21 cellular contexts compared by ENCODE assay signal in the genomic region with DNA sequence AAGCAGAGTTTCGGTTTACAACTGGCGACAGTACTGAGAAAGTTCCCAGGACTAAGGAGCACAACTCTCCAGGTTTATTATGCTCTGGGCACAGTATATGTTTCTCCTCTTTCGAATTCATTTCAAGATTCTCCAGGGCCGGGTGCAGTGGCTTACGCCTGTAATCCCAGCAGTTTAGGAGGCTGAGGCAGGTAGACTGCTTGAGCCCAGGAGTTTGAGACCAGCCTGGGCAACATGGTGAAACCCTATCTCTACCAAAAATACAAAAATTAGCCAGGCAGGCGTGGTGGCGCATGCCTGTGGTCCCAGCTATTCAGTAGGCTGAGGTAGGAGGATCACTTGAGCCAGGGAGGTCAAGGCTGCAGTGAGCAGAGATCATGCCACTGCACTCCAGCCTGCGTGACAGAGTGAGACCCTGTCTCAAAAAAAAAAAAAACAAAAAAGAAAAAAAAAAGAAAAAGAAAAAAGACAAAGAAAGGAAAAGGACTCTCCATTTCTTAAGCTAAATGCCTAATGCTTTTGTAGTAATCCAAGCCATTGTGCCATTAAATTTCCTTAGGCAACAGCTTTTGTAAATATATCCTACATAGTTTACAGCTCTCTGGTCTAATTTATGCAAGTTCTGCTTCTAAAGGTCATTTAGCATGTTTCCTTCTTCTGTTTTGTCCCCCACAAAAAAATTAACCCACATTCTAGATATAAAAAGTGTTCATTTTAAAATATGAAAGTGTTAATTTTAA.
"Had no signal": no experiment of that assay in that cellular context is flagged by ENCODE, and none has a peak within 500 bp of the region (broad histone marks: within the 10 kb centered on the region; RNA-seq: fewer than 3 reads in every experiment).

No MANE protein-coding gene starts in this region.

- H3K4me3 ChIP-seq: testis, uterus had no signal

- H3K9me3 Mint-ChIP-seq: activated CD4-positive, alpha-beta T cell treated with anti-CD3 and anti-CD28 coated beads, Interleukin-2, amount 10 ng/mL, durations not matched to agents 7 days and 5 days; activated CD8-positive, alpha-beta T cell treated with anti-CD3 and anti-CD28 coated beads for 36 hours; activated naive CD4-positive, alpha-beta T cell treated with anti-CD3 and anti-CD28 coated beads, Interleukin-2, amount 50 U/mL, for 24 hours; stimulated activated naive B cell treated with anti-CD40 and anti-IgM and Interleukin-4, amounts not matched to agents 10 μg/mL and 1 μg/mL and 100 μg/mL, for 72 hours had no signal

- H3K4me1 ChIP-seq: testis, uterus had no signal

- H3K27me3 ChIP-seq: brain microvascular endothelial cell, foreskin keratinocyte, testis, uterus had no signal

- DNase-seq: activated CD4-positive, alpha-beta T cell treated with anti-CD3 and anti-CD28 coated beads, Interleukin-2, amount 10 ng/mL, durations not matched to agents 7 days and 5 days; activated CD4-positive, CD25-positive, alpha-beta regulatory T cell treated with anti-CD3 and anti-CD28 coated beads, Interleukin-2, amount 50 U/mL, for 72 hours; activated CD8-positive, alpha-beta memory T cell treated with anti-CD3 and anti-CD28 coated beads, Interleukin-2, amount 10 ng/mL, durations not matched to agents 7 days and 5 days; activated CD8-positive, alpha-beta T cell treated with anti-CD3 and anti-CD28 coated beads for 36 hours; activated gamma-delta T cell; activated T-cell treated with anti-CD3 and anti-CD28 coated beads for 4 hours; anterior cingulate cortex; brain microvascular endothelial cell; caudate nucleus; dermis blood vessel endothelial cell; effector CD8-positive, alpha-beta T cell; foreskin keratinocyte; posterior cingulate gyrus; stimulated activated CD4-positive, alpha-beta T cell treated with anti-CD3 and anti-CD28 coated beads, Interleukin-2, amount 100 ng/mL, for 48 hours; stimulated activated CD8-positive, alpha-beta memory T cell treated with anti-CD3 and anti-CD28 coated beads, Interleukin-4, amount 100 ng/mL, for 48 hours; stimulated activated naive B cell treated with anti-CD40 and anti-IgM and Interleukin-4, amounts not matched to agents 10 μg/mL and 1 μg/mL and 100 μg/mL, for 72 hours; testis; trophoblast cell; uterus had no signal

- H3K27ac ChIP-seq: brain microvascular endothelial cell, foreskin keratinocyte, testis, uterus had no signal

- H3K4me3 Mint-ChIP-seq: activated CD4-positive, alpha-beta T cell treated with anti-CD3 and anti-CD28 coated beads, Interleukin-2, amount 10 ng/mL, durations not matched to agents 7 days and 5 days; activated CD8-positive, alpha-beta memory T cell treated with anti-CD3 and anti-CD28 coated beads, Interleukin-2, amount 10 ng/mL, durations not matched to agents 7 days and 5 days; activated CD8-positive, alpha-beta T cell treated with anti-CD3 and anti-CD28 coated beads for 36 hours; activated naive CD4-positive, alpha-beta T cell treated with anti-CD3 and anti-CD28 coated beads, Interleukin-2, amount 50 U/mL, for 24 hours; stimulated activated naive B cell treated with anti-CD40 and anti-IgM and Interleukin-4, amounts not matched to agents 10 μg/mL and 1 μg/mL and 100 μg/mL, for 72 hours had no signal

- H3K27me3 Mint-ChIP-seq: activated CD4-positive, alpha-beta T cell treated with anti-CD3 and anti-CD28 coated beads, Interleukin-2, amount 10 ng/mL, durations not matched to agents 7 days and 5 days; activated CD8-positive, alpha-beta memory T cell treated with anti-CD3 and anti-CD28 coated beads, Interleukin-2, amount 10 ng/mL, durations not matched to agents 7 days and 5 days; activated CD8-positive, alpha-beta T cell treated with anti-CD3 and anti-CD28 coated beads for 36 hours; activated naive CD4-positive, alpha-beta T cell treated with anti-CD3 and anti-CD28 coated beads, Interleukin-2, amount 50 U/mL, for 24 hours; stimulated activated naive B cell treated with anti-CD40 and anti-IgM and Interleukin-4, amounts not matched to agents 10 μg/mL and 1 μg/mL and 100 μg/mL, for 72 hours had no signal

- ATAC-seq: activated CD8-positive, alpha-beta memory T cell treated with anti-CD3 and anti-CD28 coated beads, Interleukin-2, amount 10 ng/mL, durations not matched to agents 7 days and 5 days; activated CD8-positive, alpha-beta T cell treated with anti-CD3 and anti-CD28 coated beads for 36 hours; foreskin keratinocyte; sciatic nerve; stimulated activated naive B cell treated with anti-CD40 and anti-IgM and Interleukin-4, amounts not matched to agents 10 μg/mL and 1 μg/mL and 100 μg/mL, for 72 hours had no signal

- H3K9me3 ChIP-seq: testis, uterus had no signal

- H3K4me1 Mint-ChIP-seq: activated CD4-positive, alpha-beta T cell treated with anti-CD3 and anti-CD28 coated beads, Interleukin-2, amount 10 ng/mL, durations not matched to agents 7 days and 5 days; activated CD8-positive, alpha-beta memory T cell treated with anti-CD3 and anti-CD28 coated beads, Interleukin-2, amount 10 ng/mL, durations not matched to agents 7 days and 5 days; activated naive CD4-positive, alpha-beta T cell treated with anti-CD3 and anti-CD28 coated beads, Interleukin-2, amount 50 U/mL, for 24 hours; stimulated activated naive B cell treated with anti-CD40 and anti-IgM and Interleukin-4, amounts not matched to agents 10 μg/mL and 1 μg/mL and 100 μg/mL, for 72 hours had no signal

- H3K36me3 ChIP-seq: brain microvascular endothelial cell, uterus had no signal

- H3K36me3 Mint-ChIP-seq: activated CD8-positive, alpha-beta memory T cell treated with anti-CD3 and anti-CD28 coated beads, Interleukin-2, amount 10 ng/mL, durations not matched to agents 7 days and 5 days had no signal

- H3K27ac Mint-ChIP-seq: activated CD4-positive, alpha-beta T cell treated with anti-CD3 and anti-CD28 coated beads, Interleukin-2, amount 10 ng/mL, durations not matched to agents 7 days and 5 days; activated CD8-positive, alpha-beta memory T cell treated with anti-CD3 and anti-CD28 coated beads, Interleukin-2, amount 10 ng/mL, durations not matched to agents 7 days and 5 days; activated CD8-positive, alpha-beta T cell treated with anti-CD3 and anti-CD28 coated beads for 36 hours; activated naive CD4-positive, alpha-beta T cell treated with anti-CD3 and anti-CD28 coated beads, Interleukin-2, amount 50 U/mL, for 24 hours; stimulated activated naive B cell treated with anti-CD40 and anti-IgM and Interleukin-4, amounts not matched to agents 10 μg/mL and 1 μg/mL and 100 μg/mL, for 72 hours had no signal
